20 cellular contexts compared by ENCODE assay signal in genomic region chr11:123976770-123977560, GRCh38. TPM values are rescaled to one million over a fixed set of nuclear protein-coding genes. Genes with fewer than 3 reads are reported as not detected.
"Had no signal": no experiment of that assay in that cellular context is flagged by ENCODE, and none has a peak within 500 bp of the region (broad histone marks: within the 10 kb centered on the region; RNA-seq: fewer than 3 reads in every experiment).

No MANE protein-coding gene starts in this region.

- H3K9me3 ChIP-seq: colonic mucosa, gastrocnemius medialis, left lung, ovary, tibial artery had no signal

- H3K4me1 ChIP-seq: adrenal gland, colonic mucosa, gastrocnemius medialis, heart right ventricle, left lung, tibial artery had no signal

- H3K4me3 Mint-ChIP-seq: memory B cell, T-helper 17 cell had no signal

- H3K27ac Mint-ChIP-seq: activated T-helper 2 cell treated with anti-CD3 and anti-CD28 coated beads, Interferon-gamma antibody, Interleukin-2, Interleukin-4, amounts not matched to agents 10 μg/mL and 5 μg/mL and 100 μg/mL, durations not matched to agents 14 hours and 24 hours and 36 hours; memory B cell; T-helper 17 cell had no signal

- H3K27me3 ChIP-seq: adrenal gland, colonic mucosa, gastrocnemius medialis, heart right ventricle, left lung, ovary, tibial artery had no signal

- H3K36me3 Mint-ChIP-seq: memory B cell had no signal

- ATAC-seq: gastrocnemius medialis, heart right ventricle, left lung, T-helper 17 cell had no signal

- DNase-seq: activated CD4-positive, alpha-beta T cell treated with anti-CD3 and anti-CD28 coated beads, Interleukin-2, amount 50 U/mL, for 1 hour; activated CD4-positive, CD25-positive, alpha-beta regulatory T cell; activated naive CD4-positive, alpha-beta T cell treated with anti-CD3 and anti-CD28 coated beads, Interleukin-2, amount 50 U/mL, for 16 hours; activated T-cell treated with anti-CD3 and anti-CD28 coated beads for 4 hours; adrenal gland; caudate nucleus; colonic mucosa; effector CD8-positive, alpha-beta T cell; gastrocnemius medialis; heart right ventricle; ovary; stimulated activated CD4-positive, alpha-beta T cell treated with anti-CD3 and anti-CD28 coated beads, Interleukin-4, amount 100 ng/mL, for 4 hours; T-helper 17 cell; tibial artery had no signal

- H3K27me3 Mint-ChIP-seq: memory B cell, T-helper 17 cell had no signal

- H3K27ac ChIP-seq: adrenal gland, colonic mucosa, gastrocnemius medialis, heart right ventricle, left lung, ovary, tibial artery had no signal

- H3K4me3 ChIP-seq: adrenal gland, colonic mucosa, gastrocnemius medialis, heart right ventricle, left lung, ovary, tibial artery had no signal

- H3K4me1 Mint-ChIP-seq: memory B cell, T-helper 17 cell had no signal

- FAIRE-seq: islet of Langerhans had no signal

- H3K36me3 ChIP-seq: adrenal gland, colonic mucosa, gastrocnemius medialis, heart right ventricle, left lung, ovary, tibial artery had no signal

RNA-seq across cellular contexts. Expression of gene OR10S1, which starts 0.6 kb away (rescaled TPM):
- polyA plus RNA-seq: adrenal gland, fibroblast of lung, heart right ventricle, neural cell, ovary had no signal

RNA-seq across cellular contexts. Expression of gene OR10G6, which starts 18.0 kb away (rescaled TPM):
- polyA plus RNA-seq: adrenal gland, fibroblast of lung, heart right ventricle, neural cell, ovary had no signal

RNA-seq across cellular contexts. Expression of gene OR6T1, which starts 33.3 kb away (rescaled TPM):
- polyA plus RNA-seq: adrenal gland, fibroblast of lung, heart right ventricle, neural cell, ovary had no signal

RNA-seq across cellular contexts. Expression of gene OR10G4, which starts 35.8 kb away (rescaled TPM):
- polyA plus RNA-seq: adrenal gland, fibroblast of lung, heart right ventricle, neural cell, ovary had no signal

RNA-seq across cellular contexts. Expression of gene OR4D5, which starts 37.5 kb away (rescaled TPM):
- polyA plus RNA-seq: adrenal gland, fibroblast of lung, heart right ventricle, neural cell, ovary had no signal
